ENCODE assay signal across 1 cellular context in the genomic region with DNA sequence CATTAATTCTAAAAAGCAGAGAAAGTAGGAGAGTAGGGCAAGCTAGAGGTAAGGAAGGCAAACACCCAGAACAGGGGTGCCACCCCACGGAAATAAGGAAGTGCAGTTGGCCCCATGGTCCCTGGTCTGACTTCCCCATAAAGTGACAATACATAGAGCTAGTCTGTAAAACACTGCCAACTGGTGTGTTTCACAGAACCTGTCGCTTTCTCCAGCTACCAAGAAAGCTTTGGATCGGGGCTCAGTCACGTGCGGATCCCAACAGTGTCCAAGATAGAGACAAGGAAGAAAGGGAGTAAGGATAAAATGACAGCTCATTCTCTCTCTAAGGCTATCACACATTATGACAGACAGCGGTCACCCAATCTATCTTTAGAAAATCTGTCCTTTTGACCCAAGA.
TF ChIP-seq lines count a peak whose summit lies in the region.

No MANE protein-coding gene starts in this region.

TF ChIP-seq in SK-N-SH treated with all-trans-retinoic acid at 6 μM for 48 hours, 23 proteins besides CTCF, POLR2A, EP300 and RAD21 (continued from another document):
- TF ChIP-seq, protein P1, sequence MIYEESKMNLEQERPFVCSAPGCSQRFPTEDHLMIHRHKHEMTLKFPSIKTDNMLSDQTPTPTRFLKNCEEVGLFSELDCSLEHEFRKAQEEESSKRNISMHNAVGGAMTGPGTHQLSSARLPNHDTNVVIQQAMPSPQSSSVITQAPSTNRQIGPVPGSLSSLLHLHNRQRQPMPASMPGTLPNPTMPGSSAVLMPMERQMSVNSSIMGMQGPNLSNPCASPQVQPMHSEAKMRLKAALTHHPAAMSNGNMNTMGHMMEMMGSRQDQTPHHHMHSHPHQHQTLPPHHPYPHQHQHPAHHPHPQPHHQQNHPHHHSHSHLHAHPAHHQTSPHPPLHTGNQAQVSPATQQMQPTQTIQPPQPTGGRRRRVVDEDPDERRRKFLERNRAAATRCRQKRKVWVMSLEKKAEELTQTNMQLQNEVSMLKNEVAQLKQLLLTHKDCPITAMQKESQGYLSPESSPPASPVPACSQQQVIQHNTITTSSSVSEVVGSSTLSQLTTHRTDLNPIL (CRISPR knock-in tag; IDR thresholded peaks at IDR 0.05; ENCODE audit: low read depth) = no peak
